ENCODE assay signal across 11 cellular contexts in the genomic region with DNA sequence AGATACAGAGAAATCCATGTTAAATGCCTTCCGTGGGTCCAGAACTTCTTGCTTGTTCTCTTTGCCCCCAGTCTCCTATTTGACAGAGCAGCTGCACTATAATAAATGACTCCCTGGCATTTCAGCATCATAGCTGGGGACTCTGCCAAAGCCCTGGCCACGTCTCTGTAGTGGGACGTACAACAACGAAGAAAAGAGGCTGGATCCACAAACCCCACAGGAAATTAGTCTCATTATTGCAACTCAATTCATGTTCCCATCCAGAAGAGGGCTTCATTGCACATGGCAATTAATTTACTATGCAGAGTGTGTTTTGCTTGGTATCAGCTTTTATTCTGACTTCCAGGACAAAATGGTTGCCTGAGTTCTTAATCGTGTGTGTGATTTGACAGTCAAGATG.
A peak's percentile ranks its signal among the peaks of the same experiment; 100 is the strongest.
DNase-seq lines count a peak whose midpoint lies in the region; ATAC-seq and TF ChIP-seq lines count a peak whose summit lies in the region.
"Had no signal": no experiment of that assay in that cellular context is flagged by ENCODE, and none has a peak within 500 bp of the region (broad histone marks: within the 10 kb centered on the region; RNA-seq: fewer than 3 reads in every experiment).

No MANE protein-coding gene starts in this region.

- DNase-seq in EH (ENCODE audit: low read depth) (peak; percentile 31), NCI-H2081 treated with DMSO at 0.1 percent for 48 hours (lab: John Stamatoyannopoulos, UW) (peak; percentile 53), foreskin fibroblast (peak; percentile 58 to 67), pulmonary artery endothelial cell (ENCODE audit: low read depth, low spot score) (peak; percentile 74), T1000 (lab: John Stamatoyannopoulos, UW) (no peak), amniotic stem cell (lab: John Stamatoyannopoulos, UW) (no peak)
- DNase-seq in activated CD4-positive, CD25-positive, alpha-beta regulatory T cell (lab: John Stamatoyannopoulos, UW) = no peak
- DNase-seq: H7, NCI-H1048 had no signal

- no peak overlapping the region for H3K4me3 ChIP-seq in foreskin fibroblast (ENCODE audit: low read depth in 1 of 2, low read length in 2 of 2)
- H3K4me3 ChIP-seq: neural progenitor cell had no signal

- no peak for ATAC-seq in GM19395 (IDR thresholded peaks at IDR 0.05; ENCODE audit: unreplicated experiment)

- TF ChIP-seq CTCF in foreskin fibroblast (IDR thresholded peaks at IDR 0.05; ENCODE audit: low read depth, low read length) = peak; percentile 26

Comparison
In these comparisons a context has a peak if more than half of its experiments do, and no peak if none do; other contexts are left out.
1. DNase-seq: peak in EH (single experiment), NCI-H2081 treated with DMSO at 0.1 percent for 48 hours (single experiment), foreskin fibroblast (2 of 2) and pulmonary artery endothelial cell (single experiment); none in T1000 (single experiment), activated CD4-positive, CD25-positive, alpha-beta regulatory T cell (0 of 4) and amniotic stem cell (single experiment).